2 cellular contexts compared by ENCODE assay signal in genomic region chrX:41373989-41374606, GRCh38.
A peak's percentile ranks its signal among the peaks of the same experiment; 100 is the strongest.
TF ChIP-seq lines count a peak whose summit lies in the region.

No MANE protein-coding gene starts in this region.

TF ChIP-seq in HEK293, 187 proteins besides CTCF, POLR2A, EP300 and RAD21 (continued from another document):
- TF ChIP-seq ZNF626 (tag by site-specific recombination; IDR thresholded peaks at IDR 0.05) (no peak), KLF1 (tag by site-specific recombination; IDR thresholded peaks at IDR 0.05) (peak; percentile 33; the same call in 1 of the 2 replicates), ZNF121 (tag by site-specific recombination; IDR thresholded peaks at IDR 0.05) (peak; percentile 73; the same call in 1 of the 2 replicates)
TF ChIP-seq in HEK293: peak in this region for 4.

TF ChIP-seq in WTC11, 78 proteins besides CTCF, POLR2A, EP300 and RAD21 (continued from another document):
- TF ChIP-seq ATF6 (CRISPR knock-in tag; IDR thresholded peaks at IDR 0.05): no peak
- TF ChIP-seq ZNF121 (CRISPR knock-in tag; IDR thresholded peaks at IDR 0.05): 0 out of 2 replicates have a peak, but pooled peaks have one; percentile 24
